In genomic region chrX:110847334-110847733, GRCh38 we compare ENCODE assay signal across 10 cellular contexts. TPM values are rescaled to one million over a fixed set of nuclear protein-coding genes. Genes with fewer than 3 reads are reported as not detected.
A peak's percentile ranks its signal among the peaks of the same experiment; 100 is the strongest.
DNase-seq lines count a peak whose midpoint lies in the region; ATAC-seq and FAIRE-seq lines count a peak whose summit lies in the region.
"Had no signal": no experiment of that assay in that cellular context is flagged by ENCODE, and none has a peak within 500 bp of the region (broad histone marks: within the 10 kb centered on the region; RNA-seq: fewer than 3 reads in every experiment).

No MANE protein-coding gene starts in this region.

- H3K9me3 Mint-ChIP-seq in activated T-helper 1 cell treated with anti-CD3 and anti-CD28 coated beads, Interleukin-12 subunit alpha, Interleukin-12 subunit beta, Interleukin-2, Interleukin-4 antibody, amounts not matched to agents 30 ng/mL and 10 ng/mL and 1 ng/mL, durations not matched to agents 14 hours and 24 hours and 36 hours: no peaks in the 10 kb centered on the region
- H3K9me3 Mint-ChIP-seq: naive thymus-derived CD8-positive, alpha-beta T cell had no signal

- FAIRE-seq in small intestine (lab: Jason Lieb, UNC): no peak

- intact Hi-C loops in activated T-helper 1 cell treated with anti-CD3 and anti-CD28 coated beads, Interleukin-12 subunit alpha, Interleukin-12 subunit beta, Interleukin-2, Interleukin-4 antibody, amounts not matched to agents 30 ng/mL and 10 ng/mL and 1 ng/mL, durations not matched to agents 14 hours and 24 hours and 36 hours (cut with micrococcal nuclease): loop anchor here (1.0 kb wide), 1 partner anchor 397 kb away; no protein-coding TSS in a partner anchor
- intact Hi-C loops in left cardiac atrium (cut with DNase I) (loop anchor here (2.0 to 5.0 kb wide), 2 partner anchors 395 to 397 kb away; no protein-coding TSS in a partner anchor), posterior vena cava (cut with DNase I) (loop anchor here in 1 of 2 donors (5.0 kb wide), 1 partner anchor 395 kb away; no protein-coding TSS in a partner anchor)

- no peaks in the 10 kb centered on the region for H3K4me1 ChIP-seq in small intestine (ENCODE audit: control insufficient read depth in 2 of 2, insufficient read depth in 1 of 2, low read depth in 1 of 2, low read length in 1 of 2)
- H3K4me1 ChIP-seq: SJSA1 had no signal

- no peak overlapping the region for H3K27ac ChIP-seq in small intestine (ENCODE audit: low read depth in 1 of 2, low read length in 1 of 2)
- H3K27ac ChIP-seq: SJSA1 had no signal

- no peaks in the 10 kb centered on the region for H3K27me3 Mint-ChIP-seq in activated T-helper 1 cell treated with anti-CD3 and anti-CD28 coated beads, Interleukin-12 subunit alpha, Interleukin-12 subunit beta, Interleukin-2, Interleukin-4 antibody, amounts not matched to agents 30 ng/mL and 10 ng/mL and 1 ng/mL, durations not matched to agents 14 hours and 24 hours and 36 hours (ENCODE audit: insufficient read depth)

- DNase-seq in CD1c-positive myeloid dendritic cell (ENCODE audit: extremely low spot score) (peak; percentile 59), NCI-H2081 (lab: John Stamatoyannopoulos, UW) (peak; percentile 80 to 82), left cardiac atrium (no peak), small intestine (peak; percentile 56), posterior vena cava (ENCODE audit: low spot score) (no peak)
- DNase-seq in activated T-helper 1 cell treated with anti-CD3 and anti-CD28 coated beads, Interleukin-12 subunit alpha, Interleukin-12 subunit beta, Interleukin-2, Interleukin-4 antibody, amounts not matched to agents 30 ng/mL and 10 ng/mL and 1 ng/mL, durations not matched to agents 14 hours and 24 hours and 36 hours (ENCODE audit: low spot score): peak; percentile 0

- H3K27ac Mint-ChIP-seq in activated T-helper 1 cell treated with anti-CD3 and anti-CD28 coated beads, Interleukin-12 subunit alpha, Interleukin-12 subunit beta, Interleukin-2, Interleukin-4 antibody, amounts not matched to agents 30 ng/mL and 10 ng/mL and 1 ng/mL, durations not matched to agents 14 hours and 24 hours and 36 hours: no peak overlapping the region
- H3K27ac Mint-ChIP-seq: naive thymus-derived CD8-positive, alpha-beta T cell had no signal

- H3K36me3 ChIP-seq in small intestine (ENCODE audit: control insufficient read depth in 2 of 2, insufficient read depth in 2 of 2, low read length in 2 of 2): no peaks in the 10 kb centered on the region
- H3K36me3 ChIP-seq: SJSA1 had no signal

- no peaks in the 10 kb centered on the region for H3K4me1 Mint-ChIP-seq in activated T-helper 1 cell treated with anti-CD3 and anti-CD28 coated beads, Interleukin-12 subunit alpha, Interleukin-12 subunit beta, Interleukin-2, Interleukin-4 antibody, amounts not matched to agents 30 ng/mL and 10 ng/mL and 1 ng/mL, durations not matched to agents 14 hours and 24 hours and 36 hours (ENCODE audit: low read depth)
- H3K4me1 Mint-ChIP-seq: naive thymus-derived CD8-positive, alpha-beta T cell had no signal

- H3K27me3 ChIP-seq in small intestine (ENCODE audit: control insufficient read depth in 2 of 2, insufficient read depth in 2 of 2, low read length in 2 of 2): no peaks in the 10 kb centered on the region
- H3K27me3 ChIP-seq: SJSA1 had no signal

- H3K4me3 Mint-ChIP-seq in activated T-helper 1 cell treated with anti-CD3 and anti-CD28 coated beads, Interleukin-12 subunit alpha, Interleukin-12 subunit beta, Interleukin-2, Interleukin-4 antibody, amounts not matched to agents 30 ng/mL and 10 ng/mL and 1 ng/mL, durations not matched to agents 14 hours and 24 hours and 36 hours: no peak overlapping the region
- H3K4me3 Mint-ChIP-seq: naive thymus-derived CD8-positive, alpha-beta T cell had no signal

- H3K4me3 ChIP-seq in small intestine (ENCODE audit: low read depth in 1 of 2, low read length in 2 of 2): no peak overlapping the region
- H3K4me3 ChIP-seq: SJSA1 had no signal

- peak; percentile 48 for ATAC-seq in GM18508 (IDR thresholded peaks at IDR 0.05; ENCODE audit: insufficient read depth, unreplicated experiment)
- ATAC-seq in HG02938 (IDR thresholded peaks at IDR 0.05; ENCODE audit: unreplicated experiment): peak; percentile 62
- ATAC-seq in left cardiac atrium: peak; percentile 44 to 76
- ATAC-seq: naive thymus-derived CD8-positive, alpha-beta T cell had no signal

- H3K9me3 ChIP-seq in small intestine (ENCODE audit: control insufficient read depth, low read depth): no peaks in the 10 kb centered on the region
- H3K9me3 ChIP-seq: SJSA1 had no signal

- WGBS in small intestine, 3 donors: 2 to 5% (median 3%) methylated on average over 5 of the region's 5 CpGs

- H3K36me3 Mint-ChIP-seq in activated T-helper 1 cell treated with anti-CD3 and anti-CD28 coated beads, Interleukin-12 subunit alpha, Interleukin-12 subunit beta, Interleukin-2, Interleukin-4 antibody, amounts not matched to agents 30 ng/mL and 10 ng/mL and 1 ng/mL, durations not matched to agents 14 hours and 24 hours and 36 hours (ENCODE audit: low read depth): no peaks in the 10 kb centered on the region
- H3K36me3 Mint-ChIP-seq: naive thymus-derived CD8-positive, alpha-beta T cell had no signal

RNA-seq across cellular contexts. Expression of gene CHRDL1, which starts 51.7 kb away (rescaled TPM):
- not detected in 2 replicates for total RNA-seq in activated T-helper 1 cell treated with anti-CD3 and anti-CD28 coated beads, Interleukin-12 subunit alpha, Interleukin-12 subunit beta, Interleukin-2, Interleukin-4 antibody, amounts not matched to agents 30 ng/mL and 10 ng/mL and 1 ng/mL, durations not matched to agents 14 hours and 24 hours and 36 hours
- total RNA-seq in left cardiac atrium (10 to 100 TPM; 15.7 to 37.8 TPM), posterior vena cava (100 to 1,000 TPM; 107 to 161 TPM)
- 10 to 100 TPM in 1 of 3 donors, under 1 TPM in 2; 0.45 to 26.9 (median 0.81) TPM for polyA plus RNA-seq in small intestine
- total RNA-seq: naive thymus-derived CD8-positive, alpha-beta T cell had no signal
- polyA plus RNA-seq: naive thymus-derived CD8-positive, alpha-beta T cell had no signal

Comparison
In these comparisons a context has a peak if more than half of its experiments do, and no peak if none do; other contexts are left out.
1. DNase-seq: peak in CD1c-positive myeloid dendritic cell (single experiment), NCI-H2081 (2 of 2), activated T-helper 1 cell treated with anti-CD3 and anti-CD28 coated beads, Interleukin-12 subunit alpha, Interleukin-12 subunit beta, Interleukin-2, Interleukin-4 antibody, amounts not matched to agents 30 ng/mL and 10 ng/mL and 1 ng/mL, durations not matched to agents 14 hours and 24 hours and 36 hours (single experiment) and small intestine (single experiment); none in left cardiac atrium (single experiment) and posterior vena cava (single experiment).
2. RNA of gene CHRDL1, which starts 51.7 kb away (total RNA-seq): 107 to 161 TPM in posterior vena cava and 15.7 to 37.8 TPM in left cardiac atrium; not detected in activated T-helper 1 cell treated with anti-CD3 and anti-CD28 coated beads, Interleukin-12 subunit alpha, Interleukin-12 subunit beta, Interleukin-2, Interleukin-4 antibody, amounts not matched to agents 30 ng/mL and 10 ng/mL and 1 ng/mL, durations not matched to agents 14 hours and 24 hours and 36 hours; every median in the first group is over 10 times any median in the second.
3. Peak in every context shown above with its lines, with median percentiles within 50 percentile points of each other: ATAC-seq.